Comparison of ENCODE assay signal across 7 cellular contexts in genomic region chr20:51385941-51386530, GRCh38.
DNase-seq lines count a peak whose midpoint lies in the region; ATAC-seq and TF ChIP-seq lines count a peak whose summit lies in the region.

No MANE protein-coding gene starts in this region.

- H3K4me2 ChIP-seq in DND-41 (ENCODE audit: insufficient read depth, low read length) = no peak overlapping the region
- no peak overlapping the region for H3K4me2 ChIP-seq in osteoblast (ENCODE audit: insufficient read depth, low read length)

- TF ChIP-seq CTCF in DND-41 (IDR thresholded peaks at IDR 0.05; ENCODE audit: borderline replicate concordance, extremely low read depth, low read length, poor library complexity, severe bottlenecking) = peak; percentile 29
- TF ChIP-seq CTCF in osteoblast (IDR thresholded peaks at IDR 0.05; ENCODE audit: extremely low read depth, low read depth, low read length) = peak; percentile 75

- ATAC-seq in DND-41 (ENCODE audit: insufficient read depth, low read depth) = no peak
- ATAC-seq in HG02870 (IDR thresholded peaks at IDR 0.05; ENCODE audit: unreplicated experiment) = peak; percentile 48
- ATAC-seq in GM19467 (IDR thresholded peaks at IDR 0.05; ENCODE audit: unreplicated experiment) = no peak
- no peak for ATAC-seq in HG02970 (IDR thresholded peaks at IDR 0.05; ENCODE audit: low FRiP score, unreplicated experiment)

- H4K20me1 ChIP-seq in DND-41 (ENCODE audit: insufficient read depth, low read length) (no peaks in the 10 kb centered on the region), osteoblast (ENCODE audit: insufficient read depth, low read length) (no peaks in the 10 kb centered on the region)

- no peak overlapping the region for H3K4me3 ChIP-seq in DND-41 (ENCODE audit: low read depth in 1 of 2, low read length in 2 of 2)
- no peak overlapping the region for H3K4me3 ChIP-seq in osteoblast (ENCODE audit: insufficient read depth, low read length)

- H3K79me2 ChIP-seq in DND-41 (ENCODE audit: insufficient read depth, low read length) = no peaks in the 10 kb centered on the region
- no peaks in the 10 kb centered on the region for H3K79me2 ChIP-seq in osteoblast (ENCODE audit: insufficient read depth, low read length)

- H3K4me1 ChIP-seq in DND-41 (ENCODE audit: insufficient read depth, low read length) (no peaks in the 10 kb centered on the region), osteoblast (ENCODE audit: insufficient read depth, low read length) (peaks cover 23% of the 10 kb centered on the region)

- H3K27ac ChIP-seq in DND-41 (ENCODE audit: low read length) = no peak overlapping the region
- H3K27ac ChIP-seq in osteoblast (ENCODE audit: low read depth, low read length) = no peak overlapping the region

- no peaks in the 10 kb centered on the region for H3K36me3 ChIP-seq in DND-41 (ENCODE audit: insufficient read depth, low read length)
- H3K36me3 ChIP-seq in osteoblast (ENCODE audit: insufficient read depth, low read length) = no peaks in the 10 kb centered on the region

- H2AFZ ChIP-seq in DND-41 (ENCODE audit: low read depth, low read length) (no peak overlapping the region), osteoblast (ENCODE audit: low read length) (no peak overlapping the region)

- H3K27me3 ChIP-seq in DND-41 (ENCODE audit: insufficient read depth, low read length, poor library complexity) = peaks cover 11% of the 10 kb centered on the region
- H3K27me3 ChIP-seq in osteoblast (ENCODE audit: insufficient read depth, low read length) = no peaks in the 10 kb centered on the region

- DNase-seq in DND-41 (no peak), T-helper 9 cell (peak; percentile 14), epidermal melanocyte (ENCODE audit: insufficient read length, low spot score) (peak; percentile 77), osteoblast (ENCODE audit: insufficient read length, low spot score, missing footprints) (peak; percentile 84)

- H3K9ac ChIP-seq in DND-41 (ENCODE audit: low read depth, low read length) = no peak overlapping the region

- H3K9me3 ChIP-seq in DND-41 (ENCODE audit: insufficient read depth, low read length, severe bottlenecking) = no peaks in the 10 kb centered on the region
- no peaks in the 10 kb centered on the region for H3K9me3 ChIP-seq in osteoblast (ENCODE audit: low read depth, low read length)
